9 cellular contexts compared by ENCODE assay signal in genomic region chr1:246591504-246591903, GRCh38. TPM values are rescaled to one million over a fixed set of nuclear protein-coding genes. Genes with fewer than 3 reads are reported as not detected.
DNase-seq lines count a peak whose midpoint lies in the region; ATAC-seq and TF ChIP-seq lines count a peak whose summit lies in the region.
"Had no signal": no experiment of that assay in that cellular context is flagged by ENCODE, and none has a peak within 500 bp of the region (broad histone marks: within the 10 kb centered on the region; RNA-seq: fewer than 3 reads in every experiment).

No MANE protein-coding gene starts in this region.

- H3K27ac Mint-ChIP-seq in activated naive CD4-positive, alpha-beta T cell treated with anti-CD3 and anti-CD28 coated beads for 36 hours, result no peak overlapping the region
- H3K27ac Mint-ChIP-seq in stimulated activated naive B cell treated with anti-CD40 and anti-IgM and Interleukin-4, amounts not matched to agents 10 μg/mL and 1 μg/mL and 100 μg/mL, for 72 hours, result peak overlapping the region; percentile 84
- H3K27ac Mint-ChIP-seq in neural progenitor cell, result no peak overlapping the region

- no peaks in the 10 kb centered on the region for H4K20me1 ChIP-seq in neural progenitor cell (ENCODE audit: low read depth)

- H3K27ac ChIP-seq in neural progenitor cell (no peak overlapping the region), right cardiac atrium (ENCODE audit: low read length) (no peak overlapping the region)

- H3K27me3 Mint-ChIP-seq in activated naive CD4-positive, alpha-beta T cell treated with anti-CD3 and anti-CD28 coated beads for 36 hours (ENCODE audit: low read depth), result no peaks in the 10 kb centered on the region
- no peaks in the 10 kb centered on the region for H3K27me3 Mint-ChIP-seq in stimulated activated naive B cell treated with anti-CD40 and anti-IgM and Interleukin-4, amounts not matched to agents 10 μg/mL and 1 μg/mL and 100 μg/mL, for 72 hours
- no peaks in the 10 kb centered on the region for H3K27me3 Mint-ChIP-seq in neural progenitor cell (ENCODE audit: insufficient read depth, low read depth)

- H3F3A ChIP-seq in neural progenitor cell (ENCODE audit: low read depth), result no peaks in the 10 kb centered on the region

- H3K36me3 Mint-ChIP-seq in activated naive CD4-positive, alpha-beta T cell treated with anti-CD3 and anti-CD28 coated beads for 36 hours (ENCODE audit: low read depth), result peaks cover 33% of the 10 kb centered on the region
- peaks cover 21 to 41% of the 10 kb centered on the region in 2 donors for H3K36me3 Mint-ChIP-seq in stimulated activated naive B cell treated with anti-CD40 and anti-IgM and Interleukin-4, amounts not matched to agents 10 μg/mL and 1 μg/mL and 100 μg/mL, for 72 hours
- H3K36me3 Mint-ChIP-seq in neural progenitor cell, result peaks cover 9% of the 10 kb centered on the region

- H3K4me3 Mint-ChIP-seq in activated naive CD4-positive, alpha-beta T cell treated with anti-CD3 and anti-CD28 coated beads for 36 hours, result no peak overlapping the region
- no peak overlapping the region for H3K4me3 Mint-ChIP-seq in stimulated activated naive B cell treated with anti-CD40 and anti-IgM and Interleukin-4, amounts not matched to agents 10 μg/mL and 1 μg/mL and 100 μg/mL, for 72 hours
- no peak overlapping the region for H3K4me3 Mint-ChIP-seq in neural progenitor cell

- intact Hi-C loops in activated naive CD4-positive, alpha-beta T cell treated with anti-CD3 and anti-CD28 coated beads for 36 hours (cut with micrococcal nuclease), result no loop called here
- intact Hi-C loops in right cardiac atrium (cut with DNase I), result no loop called here

- H3K9me3 ChIP-seq in neural progenitor cell (ENCODE audit: low read depth) (no peaks in the 10 kb centered on the region), right cardiac atrium (ENCODE audit: control insufficient read depth, low read length) (no peaks in the 10 kb centered on the region)

- 96% methylated on average over 6 of the region's 6 CpGs for WGBS in right cardiac atrium

- H2AFZ ChIP-seq in neural progenitor cell (replicated peaks), result no peak overlapping the region

- H3K4me1 Mint-ChIP-seq in activated naive CD4-positive, alpha-beta T cell treated with anti-CD3 and anti-CD28 coated beads for 36 hours (ENCODE audit: low read depth), result peaks cover 57% of the 10 kb centered on the region
- H3K4me1 Mint-ChIP-seq in stimulated activated naive B cell treated with anti-CD40 and anti-IgM and Interleukin-4, amounts not matched to agents 10 μg/mL and 1 μg/mL and 100 μg/mL, for 72 hours, result peaks cover 14 to 30% of the 10 kb centered on the region in 2 donors
- H3K4me1 Mint-ChIP-seq in neural progenitor cell, result no peaks in the 10 kb centered on the region

- H3K4me1 ChIP-seq in neural progenitor cell (no peaks in the 10 kb centered on the region), right cardiac atrium (ENCODE audit: control insufficient read depth, insufficient read depth, low read length) (no peaks in the 10 kb centered on the region)

- peak; percentile 25 for DNase-seq in activated naive CD4-positive, alpha-beta T cell treated with anti-CD3 and anti-CD28 coated beads for 36 hours
- DNase-seq in activated naive CD4-positive, alpha-beta T cell treated with Interleukin-2 at 50 U/mL for 16 hours, result no peak
- DNase-seq in stimulated activated naive B cell treated with anti-CD40 and anti-IgM and Interleukin-4, amounts not matched to agents 10 μg/mL and 1 μg/mL and 100 μg/mL, for 72 hours, result peak; percentile 29
- DNase-seq in superior temporal gyrus (ENCODE audit: extremely low spot score) (no peak), neural progenitor cell (ENCODE audit: low spot score) (no peak), right cardiac atrium (no peak)
- DNase-seq: stimulated activated CD4-positive, alpha-beta T cell treated with anti-CD3 and anti-CD28 coated beads, Interleukin-4, amount 100 ng/mL, for 1 hour had no signal

- peak; percentile 92 for ATAC-seq in GM21528 (IDR thresholded peaks at IDR 0.05; ENCODE audit: low FRiP score, unreplicated experiment)
- ATAC-seq in HG03196 (IDR thresholded peaks at IDR 0.05; ENCODE audit: unreplicated experiment), result peak; percentile 96
- peak; percentile 87 to 97 for ATAC-seq in stimulated activated naive B cell treated with anti-CD40 and anti-IgM and Interleukin-4, amounts not matched to agents 10 μg/mL and 1 μg/mL and 100 μg/mL, for 72 hours (replicated peaks)
- ATAC-seq in right cardiac atrium, result no peak

- no peak overlapping the region for H3K4me2 ChIP-seq in neural progenitor cell

- H3K79me2 ChIP-seq in neural progenitor cell (ENCODE audit: low read depth), result peaks cover 29% of the 10 kb centered on the region

- peaks cover 3% of the 10 kb centered on the region for H3K9me3 Mint-ChIP-seq in activated naive CD4-positive, alpha-beta T cell treated with anti-CD3 and anti-CD28 coated beads for 36 hours
- peaks cover 0 to 2% of the 10 kb centered on the region in 2 donors for H3K9me3 Mint-ChIP-seq in stimulated activated naive B cell treated with anti-CD40 and anti-IgM and Interleukin-4, amounts not matched to agents 10 μg/mL and 1 μg/mL and 100 μg/mL, for 72 hours
- H3K9me3 Mint-ChIP-seq in neural progenitor cell, result peaks cover 6% of the 10 kb centered on the region

- H3K9ac ChIP-seq in neural progenitor cell, result no peak overlapping the region

- CTCF ChIA-PET in activated naive CD4-positive, alpha-beta T cell treated with anti-CD3 and anti-CD28 coated beads for 36 hours (lab: Charles Lee), result interaction anchor here (0.5 kb wide), 1 partner anchor 34 kb away, joined by 5 read pairs; no protein-coding TSS in a partner anchor

- H3K4me3 ChIP-seq in neural progenitor cell, result no peak overlapping the region
- H3K4me3 ChIP-seq in right cardiac atrium (ENCODE audit: low read length), result no peak overlapping the region

- TF ChIP-seq CTCF in neural progenitor cell (IDR thresholded peaks at IDR 0.05), result no peak

- H3K27me3 ChIP-seq in neural progenitor cell (no peaks in the 10 kb centered on the region), right cardiac atrium (ENCODE audit: control insufficient read depth, insufficient read depth) (no peaks in the 10 kb centered on the region)

- no peaks in the 10 kb centered on the region for H3K36me3 ChIP-seq in neural progenitor cell

RNA-seq across cellular contexts. Expression of gene CNST, which starts 25.2 kb away (rescaled TPM):
- 10 to 100 TPM; 22.1 to 25.3 TPM for total RNA-seq in activated naive CD4-positive, alpha-beta T cell treated with anti-CD3 and anti-CD28 coated beads for 36 hours
- total RNA-seq in neural progenitor cell (ENCODE audit: low replicate concordance), result 15.5 and 25.6 TPM in 2 replicates
- total RNA-seq in right cardiac atrium, result 10 to 100 TPM; 18.6 to 32.6 (median 21.4) TPM
- 7.3 TPM for polyA plus RNA-seq in right cardiac atrium

RNA-seq across cellular contexts. Expression of gene TFB2M, which starts 25.4 kb away (rescaled TPM):
- 10 to 100 TPM; 10.8 to 11.1 TPM for total RNA-seq in activated naive CD4-positive, alpha-beta T cell treated with anti-CD3 and anti-CD28 coated beads for 36 hours
- total RNA-seq in neural progenitor cell (ENCODE audit: low replicate concordance) (16.4 and 21.1 TPM in 2 replicates), right cardiac atrium (10 to 100 TPM in 3 of 4 donors, 1 to 10 TPM in 1; 9.9 to 13.6 (median 10.5) TPM)
- polyA plus RNA-seq in right cardiac atrium, result 11.5 TPM

Comparison
In these comparisons a context has a peak if more than half of its experiments do, and no peak if none do; other contexts are left out.
1. DNase-seq: peak in activated naive CD4-positive, alpha-beta T cell treated with anti-CD3 and anti-CD28 coated beads for 36 hours (single experiment) and stimulated activated naive B cell treated with anti-CD40 and anti-IgM and Interleukin-4, amounts not matched to agents 10 μg/mL and 1 μg/mL and 100 μg/mL, for 72 hours (single experiment); none in activated naive CD4-positive, alpha-beta T cell treated with Interleukin-2 at 50 U/mL for 16 hours (single experiment), superior temporal gyrus (single experiment), neural progenitor cell (single experiment) and right cardiac atrium (0 of 3).
2. ATAC-seq: peak in GM21528 (single experiment), HG03196 (single experiment) and stimulated activated naive B cell treated with anti-CD40 and anti-IgM and Interleukin-4, amounts not matched to agents 10 μg/mL and 1 μg/mL and 100 μg/mL, for 72 hours (2 of 2); none in right cardiac atrium (0 of 2).